37 cellular contexts compared by ENCODE assay signal in the genomic region with DNA sequence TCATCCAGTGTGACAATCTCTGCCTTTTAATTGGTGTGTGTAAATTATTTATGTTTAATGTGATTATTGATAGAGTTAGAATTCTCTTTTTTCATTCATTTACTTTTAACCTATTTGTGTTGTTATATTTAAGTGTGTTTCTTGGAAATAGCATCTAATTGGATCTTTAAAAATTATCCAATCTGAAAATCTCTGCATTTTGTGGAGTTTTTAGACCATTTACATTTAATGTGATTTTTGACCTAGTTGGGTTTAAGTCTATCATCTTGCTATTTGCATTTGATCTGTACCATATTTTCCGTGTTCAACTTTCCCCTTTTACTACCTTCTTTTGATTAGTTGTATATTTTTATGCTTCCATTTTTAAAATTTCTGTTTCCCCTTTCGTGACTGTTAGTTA.
A peak's percentile ranks its signal among the peaks of the same experiment; 100 is the strongest.
DNase-seq lines count a peak whose midpoint lies in the region; ATAC-seq, FAIRE-seq and TF ChIP-seq lines count a peak whose summit lies in the region.
"Had no signal": no experiment of that assay in that cellular context is flagged by ENCODE, and none has a peak within 500 bp of the region (broad histone marks: within the 10 kb centered on the region; RNA-seq: fewer than 3 reads in every experiment).

No MANE protein-coding gene starts in this region.

- intact Hi-C loops in K562 (cut with micrococcal nuclease) = no loop called here

- no peak for ATAC-seq in K562
- ATAC-seq in activated CD8-positive, alpha-beta T cell treated with anti-CD3 and anti-CD28 coated beads, Interleukin-2, amount 10 ng/mL, durations not matched to agents 7 days and 5 days = no peak
- ATAC-seq: A549; CD8-positive, alpha-beta T cell had no signal

- H3K4me1 Mint-ChIP-seq in endodermal cell = no peaks in the 10 kb centered on the region
- H3K4me1 Mint-ChIP-seq in activated CD8-positive, alpha-beta T cell treated with anti-CD3 and anti-CD28 coated beads, Interleukin-2, amount 10 ng/mL, durations not matched to agents 7 days and 5 days (ENCODE audit: low read depth) = no peaks in the 10 kb centered on the region
- H3K4me1 Mint-ChIP-seq: B cell; CD14-positive monocyte; CD4-positive, alpha-beta memory T cell; CD4-positive, CD25-positive, alpha-beta regulatory T cell; CD8-positive, alpha-beta memory T cell had no signal

- H3K9me3 Mint-ChIP-seq in endodermal cell = peaks cover 19% of the 10 kb centered on the region
- peaks cover 21% of the 10 kb centered on the region for H3K9me3 Mint-ChIP-seq in activated CD8-positive, alpha-beta T cell treated with anti-CD3 and anti-CD28 coated beads, Interleukin-2, amount 10 ng/mL, durations not matched to agents 7 days and 5 days (ENCODE audit: insufficient read depth)

- no peaks in the 10 kb centered on the region for H3K27me3 ChIP-seq in adipocyte (replicated peaks; ENCODE audit: control insufficient read depth, insufficient read depth, low read length)
- no peaks in the 10 kb centered on the region for H3K27me3 ChIP-seq in K562 (ENCODE audit: control insufficient read depth in 2 of 2, insufficient read depth in 2 of 2, low read length in 2 of 2)
- H3K27me3 ChIP-seq in endodermal cell (ENCODE audit: control insufficient read depth, insufficient read depth, low read length, poor library complexity, severe bottlenecking) = no peaks in the 10 kb centered on the region
- H3K27me3 ChIP-seq: BE2C; BLaER1; BLaER1 treated with 17β-estradiol and CSF1 and Interleukin-3, amounts not matched to agents 10 nM and 100 nM had no signal

- no peaks in the 10 kb centered on the region for H3K27me3 Mint-ChIP-seq in endodermal cell (ENCODE audit: insufficient read depth)
- H3K27me3 Mint-ChIP-seq in activated CD8-positive, alpha-beta T cell treated with anti-CD3 and anti-CD28 coated beads, Interleukin-2, amount 10 ng/mL, durations not matched to agents 7 days and 5 days (ENCODE audit: low read depth) = no peaks in the 10 kb centered on the region
- H3K27me3 Mint-ChIP-seq: B cell; CD4-positive, alpha-beta memory T cell; CD4-positive, alpha-beta T cell; CD4-positive, CD25-positive, alpha-beta regulatory T cell; CD8-positive, alpha-beta memory T cell had no signal

- no peak overlapping the region for H3K27ac Mint-ChIP-seq in endodermal cell
- H3K27ac Mint-ChIP-seq in activated CD8-positive, alpha-beta T cell treated with anti-CD3 and anti-CD28 coated beads, Interleukin-2, amount 10 ng/mL, durations not matched to agents 7 days and 5 days = no peak overlapping the region
- H3K27ac Mint-ChIP-seq: B cell; CD14-positive monocyte; CD4-positive, alpha-beta memory T cell; CD4-positive, alpha-beta T cell; CD4-positive, CD25-positive, alpha-beta regulatory T cell; CD8-positive, alpha-beta memory T cell; CD8-positive, alpha-beta T cell had no signal

- no peak for TF ChIP-seq RAD21 in K562 (CRISPR knock-in tag; conservative IDR thresholded peaks at IDR 0.05 in 1 of 2, IDR thresholded peaks at IDR 0.05 in 1 of 2)

- H3K27ac ChIP-seq in HEK293 (ENCODE audit: extremely low read depth, low read depth, low read length) (no peak overlapping the region), K562 (ENCODE audit: extremely low read depth, low read depth, low read length) (no peak overlapping the region), endodermal cell (ENCODE audit: low read depth, low read length) (no peak overlapping the region)
- H3K27ac ChIP-seq: 22Rv1; A549; BLaER1; BLaER1 treated with 17β-estradiol and CSF1 and Interleukin-3, amounts not matched to agents 10 nM and 100 nM; C4-2B had no signal

- 0% methylated on average over 2 of the region's 2 CpGs for WGBS in K562 (ENCODE audit: insufficient coverage, low coverage, missing lambda C conversion rate)
- WGBS in endodermal cell (ENCODE audit: insufficient coverage in 1 of 2, insufficient read length in 1 of 2), 2 experiments = 100% methylated on average over 2 of the region's 2 CpGs; no CpG with 5 or more reads in 1 of the 2 experiments

- H3K79me2 ChIP-seq in K562 (ENCODE audit: control insufficient read depth, insufficient read depth, low read length) = no peaks in the 10 kb centered on the region

- H3K4me3 ChIP-seq in HEK293 (ENCODE audit: low read depth, low read length) (no peak overlapping the region), adipocyte (ENCODE audit: low read length) (peak overlapping the region; percentile 15), K562 (no peak overlapping the region), endodermal cell (ENCODE audit: low read length) (peak overlapping the region; percentile 25)
- H3K4me3 ChIP-seq: A549; BLaER1; BLaER1 treated with 17β-estradiol and CSF1 and Interleukin-3, amounts not matched to agents 10 nM and 100 nM had no signal

- H2AFZ ChIP-seq in K562 (ENCODE audit: low read depth, low read length) = no peak overlapping the region

- CTCF ChIA-PET in HEK293 (lab: Yijun Ruan, JAX) = no interaction called here
- CTCF ChIA-PET in K562 (lab: Yijun Ruan, JAX; ENCODE audit: low intra/inter-chr PET ratio) = no interaction called here
- CTCF ChIA-PET in HEK293T (lab: Yijun Ruan, JAX) = no interaction called here
- CTCF ChIA-PET in activated CD8-positive, alpha-beta T cell treated with anti-CD3 and anti-CD28 coated beads, Interleukin-2, amount 10 ng/mL, durations not matched to agents 7 days and 5 days (lab: Charles Lee) = no interaction called here

- H3K9me3 ChIP-seq in HEK293 (ENCODE audit: control insufficient read depth, insufficient read depth, low read depth, low read length) = no peaks in the 10 kb centered on the region
- H3K9me3 ChIP-seq in adipocyte (ENCODE audit: control insufficient read depth, low read length) = peaks cover 16% of the 10 kb centered on the region
- H3K9me3 ChIP-seq in K562 (replicated peaks; ENCODE audit: control insufficient read depth, insufficient read depth, low read depth, low read length) = no peaks in the 10 kb centered on the region
- peaks cover 22% of the 10 kb centered on the region for H3K9me3 ChIP-seq in endodermal cell (ENCODE audit: control insufficient read depth, low read length)
- H3K9me3 ChIP-seq: BE2C had no signal

- H3K36me3 ChIP-seq in HEK293 (ENCODE audit: control insufficient read depth in 2 of 2, insufficient read depth in 1 of 2, low read length in 2 of 2) (no peaks in the 10 kb centered on the region), adipocyte (ENCODE audit: control insufficient read depth, insufficient read depth, low read length, severe bottlenecking) (peaks cover 3% of the 10 kb centered on the region), K562 (ENCODE audit: control insufficient read depth, insufficient read depth, low read length) (no peaks in the 10 kb centered on the region), endodermal cell (ENCODE audit: control insufficient read depth, insufficient read depth, low read length) (no peaks in the 10 kb centered on the region)

- TF ChIP-seq POLR2A in K562 (conservative IDR thresholded peaks at IDR 0.05) = no peak

- H4K20me1 ChIP-seq in K562 (replicated peaks; ENCODE audit: control insufficient read depth, insufficient read depth, low read length) = no peaks in the 10 kb centered on the region
- H4K20me1 ChIP-seq: BLaER1; BLaER1 treated with 17β-estradiol and CSF1 and Interleukin-3, amounts not matched to agents 10 nM and 100 nM had no signal

- H3K9me1 ChIP-seq in K562 (ENCODE audit: control insufficient read depth, insufficient read depth, low read length) = no peaks in the 10 kb centered on the region

- TF ChIP-seq EP300 in K562 (IDR thresholded peaks at IDR 0.05; ENCODE audit: low read length) = no peak

- no peak for DNase-seq in adipocyte (ENCODE audit: low read depth)
- DNase-seq in K562 (ENCODE audit: extremely low read depth in 1 of 4, low spot score in 3 of 4) = no peak
- no peak for DNase-seq in endodermal cell
- no peak for DNase-seq in HEK293T (ENCODE audit: extremely low spot score)
- no peak for DNase-seq in UCSD-AML1 (lab: John Stamatoyannopoulos, UW; ENCODE audit: unreplicated experiment)
- DNase-seq in NCI-H1436 treated with DMSO at 0.1 percent for 48 hours (lab: John Stamatoyannopoulos, UW) = no peak
- no peak for DNase-seq in activated CD8-positive, alpha-beta T cell treated with anti-CD3 and anti-CD28 coated beads, Interleukin-2, amount 10 ng/mL, durations not matched to agents 7 days and 5 days
- DNase-seq: 8988T; ACHN; AML-193; BE2C; C1 segment of cervical spinal cord; Caco-2; Calu3; CD4-positive, alpha-beta memory T cell; CD4-positive, alpha-beta T cell; CD4-positive, CD25-positive, alpha-beta regulatory T cell; CD8-positive, alpha-beta memory T cell; CD8-positive, alpha-beta T cell; COR-L47; DMS 273 treated with DMSO at 0.1 percent for 48 hours; DMS153; DMS53; DMS79; DMS79 treated with DMSO at 0.1 percent for 48 hours; DND-41; EL had no signal

- no peak for TF ChIP-seq CTCF in HEK293 (tag by site-specific recombination; IDR thresholded peaks at IDR 0.05)
- TF ChIP-seq CTCF in K562 (IDR thresholded peaks at IDR 0.05 in 2 of 3, conservative IDR thresholded peaks at IDR 0.05 in 1 of 3; ENCODE audit: insufficient read depth in 2 of 3, low read depth in 1 of 3, low read length in 3 of 3) = no peak
- TF ChIP-seq CTCF in endodermal cell (conservative IDR thresholded peaks at IDR 0.05) = no peak

- no peak overlapping the region for H3K4me3 Mint-ChIP-seq in endodermal cell
- no peak overlapping the region for H3K4me3 Mint-ChIP-seq in activated CD8-positive, alpha-beta T cell treated with anti-CD3 and anti-CD28 coated beads, Interleukin-2, amount 10 ng/mL, durations not matched to agents 7 days and 5 days
- H3K4me3 Mint-ChIP-seq: B cell; CD14-positive monocyte; CD4-positive, alpha-beta memory T cell; CD4-positive, alpha-beta T cell; CD4-positive, CD25-positive, alpha-beta regulatory T cell; CD8-positive, alpha-beta memory T cell; CD8-positive, alpha-beta T cell had no signal

- in situ Hi-C loops in K562 (cut with MboI) = no loop called here

- POLR2A ChIA-PET in HEK293 (lab: Yijun Ruan, JAX) = no interaction called here
- POLR2A ChIA-PET in K562 (lab: Yijun Ruan, JAX) = no interaction called here
- POLR2A ChIA-PET in HEK293T (lab: Yijun Ruan, JAX) = no interaction called here
- POLR2A ChIA-PET in activated CD8-positive, alpha-beta T cell treated with anti-CD3 and anti-CD28 coated beads, Interleukin-2, amount 10 ng/mL, durations not matched to agents 7 days and 5 days (lab: Charles Lee) = no interaction called here

- BruUV-seq in K562 (replicated peaks; lab: Mats Ljungman, UMichigan) = no TSS peak

- no peak for FAIRE-seq in K562 (lab: Jason Lieb, UNC)
- FAIRE-seq: A204.1, A549, D721Med had no signal

- H3K9ac ChIP-seq in adipocyte (ENCODE audit: low read length) (no peak overlapping the region), K562 (ENCODE audit: insufficient read depth in 1 of 2, low read depth in 2 of 2, low read length in 2 of 2) (no peak overlapping the region), endodermal cell (ENCODE audit: extremely low read depth, low read length, poor library complexity, severe bottlenecking) (no peak overlapping the region)
- H3K9ac ChIP-seq: BLaER1; BLaER1 treated with 17β-estradiol and CSF1 and Interleukin-3, amounts not matched to agents 10 nM and 100 nM had no signal

- no peak overlapping the region for H3K4me2 ChIP-seq in K562 (ENCODE audit: insufficient read depth, low read length)
- H3K4me2 ChIP-seq: A549; BLaER1; BLaER1 treated with 17β-estradiol and CSF1 and Interleukin-3, amounts not matched to agents 10 nM and 100 nM had no signal

- H3K36me3 Mint-ChIP-seq in endodermal cell (ENCODE audit: low read depth) = peaks cover 7% of the 10 kb centered on the region
- no peaks in the 10 kb centered on the region for H3K36me3 Mint-ChIP-seq in activated CD8-positive, alpha-beta T cell treated with anti-CD3 and anti-CD28 coated beads, Interleukin-2, amount 10 ng/mL, durations not matched to agents 7 days and 5 days (ENCODE audit: low read depth)
- H3K36me3 Mint-ChIP-seq: CD14-positive monocyte; CD4-positive, alpha-beta memory T cell; CD4-positive, CD25-positive, alpha-beta regulatory T cell; CD8-positive, alpha-beta memory T cell; CD8-positive, alpha-beta T cell had no signal

- H3K4me1 ChIP-seq in HEK293 (ENCODE audit: control insufficient read depth, insufficient read depth, low read length) = no peaks in the 10 kb centered on the region
- H3K4me1 ChIP-seq in adipocyte (ENCODE audit: control insufficient read depth, insufficient read depth, low read length) = no peaks in the 10 kb centered on the region
- no peaks in the 10 kb centered on the region for H3K4me1 ChIP-seq in K562 (replicated peaks in 1 of 2; ENCODE audit: control insufficient read depth in 2 of 2, insufficient read depth in 2 of 2, low read length in 2 of 2)
- no peaks in the 10 kb centered on the region for H3K4me1 ChIP-seq in endodermal cell (ENCODE audit: control insufficient read depth, insufficient read depth, low read length)
- H3K4me1 ChIP-seq: A549; BE2C; BLaER1; BLaER1 treated with 17β-estradiol and CSF1 and Interleukin-3, amounts not matched to agents 10 nM and 100 nM had no signal

Comparison
In these comparisons a context has a peak if more than half of its experiments do, and no peak if none do; other contexts are left out.
1. H3K4me3 ChIP-seq: peak in adipocyte (single experiment) and endodermal cell (single experiment); none in HEK293 (single experiment) and K562 (single experiment).
2. Of the 44 proteins assayed by ChIP-seq in both K562 and HEK293: peak only in K562: none; only in HEK293: SETDB1; in both: none; in neither: 43.